ENCODE assay signal across 18 cellular contexts in the genomic region with DNA sequence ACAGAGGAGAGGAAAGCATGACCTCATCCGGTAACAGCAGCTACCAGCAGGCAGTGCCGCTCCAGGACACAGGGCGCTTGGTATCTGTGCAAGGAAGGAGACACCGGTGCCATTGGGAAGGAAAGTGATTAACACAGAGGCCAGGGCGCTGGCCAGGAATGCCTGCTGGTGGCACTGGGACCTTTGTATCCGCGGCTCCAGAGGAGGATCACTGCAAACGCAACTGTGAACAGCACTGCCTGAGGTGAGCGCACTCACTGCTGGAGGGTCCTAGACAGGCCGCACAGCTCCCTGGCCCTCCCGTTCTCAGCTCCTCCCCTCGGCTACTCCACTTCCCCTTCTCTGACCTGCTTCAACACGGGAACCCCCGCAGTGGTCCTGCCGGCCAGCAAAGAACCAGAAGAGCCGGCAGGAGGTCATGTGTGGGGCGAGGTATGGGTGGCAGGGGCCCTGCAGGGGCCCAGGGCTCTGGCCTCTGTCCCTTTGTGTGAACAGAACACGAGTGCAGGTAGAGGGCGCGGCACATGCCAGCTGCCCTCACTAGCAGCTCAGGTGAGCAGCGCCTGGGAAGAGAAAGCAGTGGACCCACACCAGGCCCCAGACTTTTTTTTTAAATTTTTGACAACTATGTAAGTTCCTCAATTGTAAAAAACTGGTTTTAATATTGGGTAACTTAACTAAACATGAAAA.
DNase-seq lines count a peak whose midpoint lies in the region; ATAC-seq and TF ChIP-seq lines count a peak whose summit lies in the region.
"Had no signal": no experiment of that assay in that cellular context is flagged by ENCODE, and none has a peak within 500 bp of the region (broad histone marks: within the 10 kb centered on the region; RNA-seq: fewer than 3 reads in every experiment).

No MANE protein-coding gene starts in this region.

- H3K4me1 ChIP-seq in right atrium auricular region (peaks cover 0 to 2% of the 10 kb centered on the region in 2 donors), left lung (no peaks in the 10 kb centered on the region)

- H3K9me3 Mint-ChIP-seq in stimulated activated naive B cell treated with anti-CD40 and anti-IgM and Interleukin-4, amounts not matched to agents 10 μg/mL and 1 μg/mL and 100 μg/mL, for 72 hours, result no peaks in the 10 kb centered on the region
- H3K9me3 Mint-ChIP-seq: central memory CD8-positive, alpha-beta T cell had no signal

- no peaks in the 10 kb centered on the region for H3K36me3 Mint-ChIP-seq in stimulated activated naive B cell treated with anti-CD40 and anti-IgM and Interleukin-4, amounts not matched to agents 10 μg/mL and 1 μg/mL and 100 μg/mL, for 72 hours

- H3K36me3 ChIP-seq in right atrium auricular region, result peaks cover 13% of the 10 kb centered on the region
- H3K36me3 ChIP-seq in left lung, result no peaks in the 10 kb centered on the region

- intact Hi-C loops in left ventricle myocardium superior (cut with micrococcal nuclease) (no loop called here), left lung (cut with DNase I) (no loop called here)

- ATAC-seq in left ventricle myocardium superior (no peak), left lung (peak; percentile 88), GM21576 (IDR thresholded peaks at IDR 0.05; ENCODE audit: unreplicated experiment) (no peak)
- ATAC-seq in stimulated activated naive B cell treated with anti-CD40 and anti-IgM and Interleukin-4, amounts not matched to agents 10 μg/mL and 1 μg/mL and 100 μg/mL, for 72 hours (replicated peaks), result no peak

- H3K4me3 Mint-ChIP-seq in stimulated activated naive B cell treated with anti-CD40 and anti-IgM and Interleukin-4, amounts not matched to agents 10 μg/mL and 1 μg/mL and 100 μg/mL, for 72 hours, result no peak overlapping the region
- H3K4me3 Mint-ChIP-seq: central memory CD8-positive, alpha-beta T cell had no signal

- no peaks in the 10 kb centered on the region for H3K4me1 Mint-ChIP-seq in stimulated activated naive B cell treated with anti-CD40 and anti-IgM and Interleukin-4, amounts not matched to agents 10 μg/mL and 1 μg/mL and 100 μg/mL, for 72 hours
- H3K4me1 Mint-ChIP-seq: central memory CD8-positive, alpha-beta T cell had no signal

- H3K27ac ChIP-seq in right atrium auricular region (no peak overlapping the region), left lung (no peak overlapping the region)

- H3K27me3 ChIP-seq in right atrium auricular region (no peaks in the 10 kb centered on the region), left lung (peaks cover 0 to 31% of the 10 kb centered on the region in 2 donors)

- DNase-seq in right atrium auricular region (ENCODE audit: low spot score) (peak; percentile 40), left ventricle myocardium superior (no peak), NCI-H69 (lab: John Stamatoyannopoulos, UW) (peak; percentile 16), left lung (no peak), ureter (ENCODE audit: low spot score) (peak; percentile 32), NCI-H2081 treated with DMSO at 0.1 percent for 48 hours (lab: John Stamatoyannopoulos, UW) (no peak)
- DNase-seq in stimulated activated naive B cell treated with anti-CD40 and anti-IgM and Interleukin-4, amounts not matched to agents 10 μg/mL and 1 μg/mL and 100 μg/mL, for 72 hours, result no peak
- DNase-seq: anterior cingulate cortex; COR-L47; effector memory CD4-positive, alpha-beta T cell; GDM1; NCI-H1105; NCI-H226; nucleus accumbens; Right ventricle myocardium superior; stimulated activated CD4-positive, alpha-beta T cell treated with anti-CD3 and anti-CD28 coated beads, Interleukin-2, amount 100 ng/mL, for 48 hours had no signal

- H3K4me3 ChIP-seq in right atrium auricular region, result no peak overlapping the region
- H3K4me3 ChIP-seq in left lung, result no peak overlapping the region

- peaks cover 7 to 10% of the 10 kb centered on the region in 2 donors for H3K27me3 Mint-ChIP-seq in stimulated activated naive B cell treated with anti-CD40 and anti-IgM and Interleukin-4, amounts not matched to agents 10 μg/mL and 1 μg/mL and 100 μg/mL, for 72 hours
- H3K27me3 Mint-ChIP-seq: central memory CD8-positive, alpha-beta T cell had no signal

- H3K9me3 ChIP-seq in right atrium auricular region (no peaks in the 10 kb centered on the region), left lung (no peaks in the 10 kb centered on the region)

- H3K27ac Mint-ChIP-seq in stimulated activated naive B cell treated with anti-CD40 and anti-IgM and Interleukin-4, amounts not matched to agents 10 μg/mL and 1 μg/mL and 100 μg/mL, for 72 hours, result no peak overlapping the region

- TF ChIP-seq CTCF in right atrium auricular region (IDR thresholded peaks at IDR 0.05) (no peak), left lung (IDR thresholded peaks at IDR 0.05) (no peak)

Comparison
In these comparisons a context has a peak if more than half of its experiments do, and no peak if none do; other contexts are left out.
1. DNase-seq: peak in right atrium auricular region (single experiment), NCI-H69 (single experiment) and ureter (single experiment); none in left ventricle myocardium superior (single experiment), left lung (0 of 2), NCI-H2081 treated with DMSO at 0.1 percent for 48 hours (single experiment) and stimulated activated naive B cell treated with anti-CD40 and anti-IgM and Interleukin-4, amounts not matched to agents 10 μg/mL and 1 μg/mL and 100 μg/mL, for 72 hours (single experiment).